In genomic region chr19:49355890-49356289, GRCh38 we compare ENCODE assay signal across 16 cellular contexts. TPM values are rescaled to one million over a fixed set of nuclear protein-coding genes. Genes with fewer than 3 reads are reported as not detected.
DNase-seq lines count a peak whose midpoint lies in the region; ATAC-seq, FAIRE-seq and TF ChIP-seq lines count a peak whose summit lies in the region.
"Had no signal": no experiment of that assay in that cellular context is flagged by ENCODE, and none has a peak within 500 bp of the region (broad histone marks: within the 10 kb centered on the region; RNA-seq: fewer than 3 reads in every experiment).

No MANE protein-coding gene starts in this region.

- ATAC-seq in SK-N-SH treated with all-trans-retinoic acid at 6 μM for 48 hours (no peak), HepG2 (no peak), HG02763 (IDR thresholded peaks at IDR 0.05; ENCODE audit: unreplicated experiment) (no peak)

- TF ChIP-seq EP300 in SK-N-SH (IDR thresholded peaks at IDR 0.05; ENCODE audit: borderline replicate concordance in 1 of 2, low read depth in 1 of 2, low read length in 1 of 2) (no peak), HepG2 (IDR thresholded peaks at IDR 0.05; ENCODE audit: low read depth in 2 of 2, low read length in 2 of 2) (no peak), HepG2 (CRISPR knock-in tag; IDR thresholded peaks at IDR 0.05; ENCODE audit: borderline replicate concordance) (no peak)

- TF ChIP-seq CTCF in SK-N-SH (IDR thresholded peaks at IDR 0.05) (no peak), HepG2 (CRISPR knock-in tag; IDR thresholded peaks at IDR 0.05) (no peak), thyroid gland (IDR thresholded peaks at IDR 0.05) (no peak)

- H3K79me2 ChIP-seq in SK-N-SH (ENCODE audit: insufficient read depth) (peaks cover 19% of the 10 kb centered on the region; the same call in 1 of the 2 replicates), HepG2 (ENCODE audit: insufficient read depth, low read length) (no peaks in the 10 kb centered on the region)

- H2AFZ ChIP-seq in SK-N-SH (ENCODE audit: low read depth) (no peak overlapping the region), HepG2 (ENCODE audit: low read length) (no peak overlapping the region)

- H3K9ac ChIP-seq in SK-N-SH, result no peak overlapping the region
- peak overlapping the region; percentile 14; the same call in 1 of the 2 replicates for H3K9ac ChIP-seq in HepG2 (ENCODE audit: insufficient read depth, low read depth, low read length)

- DNase-seq in SK-N-SH (no peak), amniotic epithelial cell (ENCODE audit: low read depth) (peak; percentile 31), HepG2 (ENCODE audit: low spot score) (no peak), thyroid gland (peak in 1 of 2 donors; percentile 9), HEK293T (ENCODE audit: extremely low spot score) (no peak)
- no peak for DNase-seq in activated effector memory CD4-positive, alpha-beta T cell treated with Interleukin-2 at 50 U/mL for 16 hours
- DNase-seq: activated CD4-positive, alpha-beta T cell treated with anti-CD3 and anti-CD28 coated beads, Interleukin-2, amount 50 U/mL, for 48 hours; KBM-7; NCI-H2171 treated with DMSO at 0.1 percent for 48 hours; ovary; SHP77 had no signal

- no peaks in the 10 kb centered on the region for H3F3A ChIP-seq in SK-N-SH (replicated peaks; ENCODE audit: insufficient read depth)

- no TSS peak for BruUV-seq in HepG2 (replicated peaks; lab: Mats Ljungman, UMichigan)

- H3K9me2 ChIP-seq in SK-N-SH, result no peaks in the 10 kb centered on the region

- peaks cover 4 to 58% of the 10 kb centered on the region in 2 experiments for H3K36me3 ChIP-seq in SK-N-SH (replicated peaks in 1 of 2; ENCODE audit: control insufficient read depth in 1 of 2, insufficient read depth in 2 of 2, low read length in 1 of 2)
- peaks cover 1 to 4% of the 10 kb centered on the region in 2 experiments; a peak in 1 of 5 replicates for H3K36me3 ChIP-seq in HepG2 (replicated peaks in 1 of 2; ENCODE audit: control insufficient read depth in 1 of 2, insufficient read depth in 2 of 2, low read length in 2 of 2)
- no peaks in the 10 kb centered on the region for H3K36me3 ChIP-seq in thyroid gland
- H3K36me3 ChIP-seq: ovary had no signal

- TF ChIP-seq POLR2A in HepG2 (IDR thresholded peaks at IDR 0.05; ENCODE audit: insufficient read depth in 1 of 2, low read depth in 2 of 2, low read length in 2 of 2) (no peak), thyroid gland (IDR thresholded peaks at IDR 0.05) (no peak)

- intact Hi-C loops in HepG2 (cut with micrococcal nuclease; ENCODE audit: unreplicated experiment) (no loop called here), thyroid gland (cut with DNase I) (no loop called here)

- CTCF ChIA-PET in SK-N-SH (lab: Yijun Ruan, JAX), result interaction anchor here (0.6 kb wide), 1 partner anchor 897 kb away, joined by 3 read pairs; no protein-coding TSS in a partner anchor
- CTCF ChIA-PET in HepG2 (lab: Yijun Ruan, JAX; ENCODE audit: low intra/inter-chr PET ratio, low total read pairs), result no interaction called here
- CTCF ChIA-PET in HEK293T (lab: Yijun Ruan, JAX), result no interaction called here

- H3K4me1 ChIP-seq in SK-N-SH (ENCODE audit: control insufficient read depth in 1 of 2, insufficient read depth in 2 of 2, low read depth in 1 of 2, low read length in 1 of 2), result no peaks in the 10 kb centered on the region; a peak in 1 of 4 replicates
- peaks cover 18% of the 10 kb centered on the region for H3K4me1 ChIP-seq in HepG2 (ENCODE audit: insufficient read depth, low read length)
- no peaks in the 10 kb centered on the region for H3K4me1 ChIP-seq in thyroid gland

- H3K9me3 ChIP-seq in SK-N-SH (no peaks in the 10 kb centered on the region), HepG2 (ENCODE audit: low read length) (no peaks in the 10 kb centered on the region), thyroid gland (no peaks in the 10 kb centered on the region)
- H3K9me3 ChIP-seq: ovary, thoracic aorta had no signal

- H3K4me2 ChIP-seq in SK-N-SH (no peak overlapping the region), HepG2 (ENCODE audit: low read depth, low read length) (no peak overlapping the region)

- no peak for FAIRE-seq in HepG2 (lab: Jason Lieb, UNC)

- POLR2A ChIA-PET in SK-N-SH (lab: Yijun Ruan, JAX) (no interaction called here), HepG2 (lab: Yijun Ruan, JAX) (no interaction called here), HEK293T (lab: Yijun Ruan, JAX) (no interaction called here)

- no peak overlapping the region for H3K4me3 ChIP-seq in SK-N-SH (ENCODE audit: low read depth in 2 of 2, low read length in 1 of 2)
- H3K4me3 ChIP-seq in HepG2 (replicated peaks in 1 of 3; ENCODE audit: insufficient read depth in 1 of 3, low read depth in 2 of 3, low read length in 3 of 3), result no peak overlapping the region
- H3K4me3 ChIP-seq in thyroid gland (replicated peaks in 1 of 3), result no peak overlapping the region
- H3K4me3 ChIP-seq: ovary, thoracic aorta had no signal

- no peaks in the 10 kb centered on the region for H3K27me3 ChIP-seq in SK-N-SH (ENCODE audit: insufficient read depth)
- H3K27me3 ChIP-seq in HepG2 (ENCODE audit: control insufficient read depth in 1 of 2, insufficient read depth in 2 of 2, low read length in 2 of 2), result no peaks in the 10 kb centered on the region
- no peaks in the 10 kb centered on the region for H3K27me3 ChIP-seq in thyroid gland
- H3K27me3 ChIP-seq: ovary had no signal

- TF ChIP-seq RAD21 in SK-N-SH (IDR thresholded peaks at IDR 0.05; ENCODE audit: low read length) (no peak), HepG2 (CRISPR knock-in tag; IDR thresholded peaks at IDR 0.05) (no peak)

- in situ Hi-C loops in HepG2 (cut with HindIII; ENCODE audit: extremely low pct_ligation_motif_present, low pct_unique_long_range_greater_than_20kb), result no loop called here

- 79% methylated on average over 10 of the region's 10 CpGs for WGBS in SK-N-SH (ENCODE audit: low lambda C conversion rate)
- WGBS in HepG2 (ENCODE audit: low lambda C conversion rate), result 88% methylated on average over 10 of the region's 10 CpGs
- WGBS in thyroid gland, 2 donors, result 60 to 72% methylated on average over 10 of the region's 10 CpGs

- H4K20me1 ChIP-seq in SK-N-SH (ENCODE audit: insufficient read depth), result no peaks in the 10 kb centered on the region
- no peaks in the 10 kb centered on the region for H4K20me1 ChIP-seq in HepG2 (ENCODE audit: insufficient read depth, low read length)

- no peak overlapping the region for H3K27ac ChIP-seq in SK-N-SH (ENCODE audit: low read depth in 2 of 2, low read length in 1 of 2)
- H3K27ac ChIP-seq in HepG2 (ENCODE audit: extremely low read length, insufficient read depth, low read length), result no peak overlapping the region
- peak overlapping the region in 2 of 3 donors; percentile 1 to 46 for H3K27ac ChIP-seq in thyroid gland
- H3K27ac ChIP-seq: thoracic aorta had no signal

RNA-seq across cellular contexts. Expression of gene TEAD2, which starts 6.3 kb away (rescaled TPM):
- 24.7 and 27.9 TPM in 2 replicates for polyA plus RNA-seq in SK-N-SH (2012; rRNA removed)
- 17.4 and 22.3 TPM in 2 replicates for polyA plus RNA-seq in SK-N-SH (2012; cell fraction: cytosol; rRNA removed)
- polyA plus RNA-seq in SK-N-SH (2012; cell fraction: nucleus; rRNA removed), result 32.3 and 39.7 TPM in 2 replicates
- total RNA-seq in HepG2 (2016; rRNA removed; fragmentation: Illumina TruSeq; extraction: Trizol), result 12.1 and 12.5 TPM in 2 replicates
- 11.8 and 12.3 TPM in 2 replicates for total RNA-seq in HepG2 (2016; cell fraction: cytosol; rRNA removed; fragmentation: Illumina TruSeq; extraction: Trizol; ENCODE audit: low read depth)
- 9.2 and 11.2 TPM in 2 replicates for total RNA-seq in HepG2 (2016; cell fraction: insoluble cytoplasmic fraction; rRNA removed; fragmentation: Illumina TruSeq; extraction: Trizol)
- total RNA-seq in HepG2 (2016; cell fraction: membrane; rRNA removed; fragmentation: Illumina TruSeq; extraction: Trizol), result 23.3 and 24.4 TPM in 2 replicates
- 7.1 and 8.2 TPM in 2 replicates for total RNA-seq in HepG2 (2016; cell fraction: nucleus; rRNA removed; fragmentation: Illumina TruSeq; extraction: Trizol)
- 10.4 and 10.8 TPM in 2 replicates for polyA plus RNA-seq in HepG2 (2011; rRNA removed)
- 9.2 and 9.3 TPM in 2 replicates for polyA plus RNA-seq in HepG2 (2011; cell fraction: cytosol; rRNA removed)
- polyA plus RNA-seq in HepG2 (2011; cell fraction: nucleus; rRNA removed), result 10.2 and 11.2 TPM in 2 replicates
- polyA plus RNA-seq in HepG2 (2012), result 7.3 and 7.6 TPM in 2 replicates
- polyA plus RNA-seq in HepG2 (2016; cell fraction: cytosol; fragmentation: Illumina TruSeq; extraction: Trizol; ENCODE audit: low read depth), result 15.6 and 17.1 TPM in 2 replicates
- 12.6 and 13.8 TPM in 2 replicates for polyA plus RNA-seq in HepG2 (2016; cell fraction: insoluble cytoplasmic fraction; fragmentation: Illumina TruSeq; extraction: Trizol; ENCODE audit: low read depth)
- 23.9 and 26.3 TPM in 2 replicates for polyA plus RNA-seq in HepG2 (2016; cell fraction: membrane; fragmentation: Illumina TruSeq; extraction: Trizol; ENCODE audit: low read depth)
- polyA plus RNA-seq in HepG2 (2016; cell fraction: nucleus; fragmentation: Illumina TruSeq; extraction: Trizol; ENCODE audit: insufficient read depth, low read depth), result 13.0 and 14.8 TPM in 2 replicates
- polyA minus RNA-seq in HepG2 (2011; rRNA and poly(A)+ RNA removed; ENCODE audit: low replicate concordance), result 22.0 and 36.3 TPM in 2 replicates
- 4.6 and 8.0 TPM in 2 replicates for polyA minus RNA-seq in HepG2 (2011; cell fraction: cytosol; rRNA and poly(A)+ RNA removed)
- 5.3 and 5.8 TPM in 2 replicates for polyA minus RNA-seq in HepG2 (2011; cell fraction: nucleus; rRNA and poly(A)+ RNA removed)
- 10 to 100 TPM in 3 of 4 donors, 1 to 10 TPM in 1; 6.9 to 19.5 (median 13.7) TPM for total RNA-seq in thyroid gland

RNA-seq across cellular contexts. Expression of gene DKKL1, which starts 7.8 kb away (rescaled TPM):
- polyA plus RNA-seq in SK-N-SH (2012; rRNA removed) (0.36 and 0.47 TPM in 2 replicates), HepG2 (2011; rRNA removed) (0.30 and 0.33 TPM in 2 replicates)
- polyA plus RNA-seq in SK-N-SH (2012; cell fraction: cytosol; rRNA removed), result 0.26 and 0.40 TPM in 2 replicates
- polyA plus RNA-seq in SK-N-SH (2012; cell fraction: nucleus; rRNA removed), result 0.55 and 0.82 TPM in 2 replicates
- total RNA-seq in HepG2 (2016; rRNA removed; fragmentation: Illumina TruSeq; extraction: Trizol) (0.31 TPM in 1 of 2 replicates, not detected in the other), thyroid gland (1 to 10 TPM in 1 of 4 donors, not detected in 3; 1.3 TPM)
- not detected in 2 replicates for total RNA-seq in HepG2 (2016; cell fraction: cytosol; rRNA removed; fragmentation: Illumina TruSeq; extraction: Trizol; ENCODE audit: low read depth)
- 0.17 TPM in 1 of 2 replicates, not detected in the other for total RNA-seq in HepG2 (2016; cell fraction: insoluble cytoplasmic fraction; rRNA removed; fragmentation: Illumina TruSeq; extraction: Trizol)
- not detected in 2 replicates for total RNA-seq in HepG2 (2016; cell fraction: membrane; rRNA removed; fragmentation: Illumina TruSeq; extraction: Trizol)
- not detected in 2 replicates for total RNA-seq in HepG2 (2016; cell fraction: nucleus; rRNA removed; fragmentation: Illumina TruSeq; extraction: Trizol)
- polyA plus RNA-seq in HepG2 (2011; cell fraction: cytosol; rRNA removed), result 0.13 and 0.24 TPM in 2 replicates
- 0.16 and 0.45 TPM in 2 replicates for polyA plus RNA-seq in HepG2 (2011; cell fraction: nucleus; rRNA removed)
- polyA plus RNA-seq in HepG2 (2012), result 0.29 TPM in 1 of 2 replicates, not detected in the other
- not detected in 2 replicates for polyA plus RNA-seq in HepG2 (2016; cell fraction: cytosol; fragmentation: Illumina TruSeq; extraction: Trizol; ENCODE audit: low read depth)
- not detected in 2 replicates for polyA plus RNA-seq in HepG2 (2016; cell fraction: insoluble cytoplasmic fraction; fragmentation: Illumina TruSeq; extraction: Trizol; ENCODE audit: low read depth)
- not detected in 2 replicates for polyA plus RNA-seq in HepG2 (2016; cell fraction: membrane; fragmentation: Illumina TruSeq; extraction: Trizol; ENCODE audit: low read depth)
- polyA plus RNA-seq in HepG2 (2016; cell fraction: nucleus; fragmentation: Illumina TruSeq; extraction: Trizol; ENCODE audit: insufficient read depth, low read depth), result 1.0 TPM in 1 of 2 replicates, not detected in the other
- not detected in 2 replicates for polyA minus RNA-seq in HepG2 (2011; rRNA and poly(A)+ RNA removed; ENCODE audit: low replicate concordance)
- not detected in 2 replicates for polyA minus RNA-seq in HepG2 (2011; cell fraction: cytosol; rRNA and poly(A)+ RNA removed)
- polyA minus RNA-seq in HepG2 (2011; cell fraction: nucleus; rRNA and poly(A)+ RNA removed), result not detected in 2 replicates

RNA-seq across cellular contexts. Expression of gene CD37, which starts 20.7 kb away (rescaled TPM):
- not detected in 2 replicates for polyA plus RNA-seq in SK-N-SH (2012; rRNA removed)
- not detected in 2 replicates for polyA plus RNA-seq in SK-N-SH (2012; cell fraction: cytosol; rRNA removed)
- 0.50 TPM in 1 of 2 replicates, not detected in the other for polyA plus RNA-seq in SK-N-SH (2012; cell fraction: nucleus; rRNA removed)
- not detected in 2 replicates for total RNA-seq in HepG2 (2016; rRNA removed; fragmentation: Illumina TruSeq; extraction: Trizol)
- total RNA-seq in HepG2 (2016; cell fraction: cytosol; rRNA removed; fragmentation: Illumina TruSeq; extraction: Trizol; ENCODE audit: low read depth), result not detected in 2 replicates
- total RNA-seq in HepG2 (2016; cell fraction: insoluble cytoplasmic fraction; rRNA removed; fragmentation: Illumina TruSeq; extraction: Trizol), result not detected in 2 replicates
- not detected in 2 replicates for total RNA-seq in HepG2 (2016; cell fraction: membrane; rRNA removed; fragmentation: Illumina TruSeq; extraction: Trizol)
- not detected in 2 replicates for total RNA-seq in HepG2 (2016; cell fraction: nucleus; rRNA removed; fragmentation: Illumina TruSeq; extraction: Trizol)
- not detected in 2 replicates for polyA plus RNA-seq in HepG2 (2011; rRNA removed)
- polyA plus RNA-seq in HepG2 (2011; cell fraction: cytosol; rRNA removed), result not detected in 2 replicates
- polyA plus RNA-seq in HepG2 (2011; cell fraction: nucleus; rRNA removed), result 0.12 TPM in 1 of 2 replicates, not detected in the other
- 0.52 and 2.6 TPM in 2 replicates for polyA plus RNA-seq in HepG2 (2012)
- polyA plus RNA-seq in HepG2 (2016; cell fraction: cytosol; fragmentation: Illumina TruSeq; extraction: Trizol; ENCODE audit: low read depth), result not detected in 2 replicates
- polyA plus RNA-seq in HepG2 (2016; cell fraction: insoluble cytoplasmic fraction; fragmentation: Illumina TruSeq; extraction: Trizol; ENCODE audit: low read depth), result not detected in 2 replicates
- not detected in 2 replicates for polyA plus RNA-seq in HepG2 (2016; cell fraction: membrane; fragmentation: Illumina TruSeq; extraction: Trizol; ENCODE audit: low read depth)
- not detected in 2 replicates for polyA plus RNA-seq in HepG2 (2016; cell fraction: nucleus; fragmentation: Illumina TruSeq; extraction: Trizol; ENCODE audit: insufficient read depth, low read depth)
- polyA minus RNA-seq in HepG2 (2011; rRNA and poly(A)+ RNA removed; ENCODE audit: low replicate concordance), result 0.14 TPM in 1 of 2 replicates, not detected in the other
- polyA minus RNA-seq in HepG2 (2011; cell fraction: cytosol; rRNA and poly(A)+ RNA removed), result not detected in 2 replicates
- polyA minus RNA-seq in HepG2 (2011; cell fraction: nucleus; rRNA and poly(A)+ RNA removed), result not detected in 2 replicates
- 1 to 10 TPM; 2.1 to 9.7 (median 5.4) TPM for total RNA-seq in thyroid gland
- total RNA-seq: A172, Daoy had no signal

RNA-seq across cellular contexts. Expression of gene SLC6A16, which starts 30.9 kb away (rescaled TPM):
- 0.33 and 0.80 TPM in 2 replicates for polyA plus RNA-seq in SK-N-SH (2012; rRNA removed)
- 0.20 and 0.41 TPM in 2 replicates for polyA plus RNA-seq in SK-N-SH (2012; cell fraction: cytosol; rRNA removed)
- polyA plus RNA-seq in SK-N-SH (2012; cell fraction: nucleus; rRNA removed), result 2.7 and 6.3 TPM in 2 replicates
- total RNA-seq in HepG2 (2016; rRNA removed; fragmentation: Illumina TruSeq; extraction: Trizol), result 0.07 TPM in 1 of 2 replicates, not detected in the other
- total RNA-seq in HepG2 (2016; cell fraction: cytosol; rRNA removed; fragmentation: Illumina TruSeq; extraction: Trizol; ENCODE audit: low read depth), result not detected in 2 replicates
- 0.11 and 0.25 TPM in 2 replicates for total RNA-seq in HepG2 (2016; cell fraction: insoluble cytoplasmic fraction; rRNA removed; fragmentation: Illumina TruSeq; extraction: Trizol)
- not detected in 2 replicates for total RNA-seq in HepG2 (2016; cell fraction: membrane; rRNA removed; fragmentation: Illumina TruSeq; extraction: Trizol)
- 1.4 TPM in 1 of 2 replicates, not detected in the other for total RNA-seq in HepG2 (2016; cell fraction: nucleus; rRNA removed; fragmentation: Illumina TruSeq; extraction: Trizol)
- 0.18 and 0.22 TPM in 2 replicates for polyA plus RNA-seq in HepG2 (2011; rRNA removed)
- polyA plus RNA-seq in HepG2 (2011; cell fraction: cytosol; rRNA removed), result 0.11 and 0.36 TPM in 2 replicates
- polyA plus RNA-seq in HepG2 (2011; cell fraction: nucleus; rRNA removed), result 0.33 and 0.95 TPM in 2 replicates
- 0.31 and 0.64 TPM in 2 replicates for polyA plus RNA-seq in HepG2 (2012)
- not detected in 2 replicates for polyA plus RNA-seq in HepG2 (2016; cell fraction: cytosol; fragmentation: Illumina TruSeq; extraction: Trizol; ENCODE audit: low read depth)
- polyA plus RNA-seq in HepG2 (2016; cell fraction: insoluble cytoplasmic fraction; fragmentation: Illumina TruSeq; extraction: Trizol; ENCODE audit: low read depth), result not detected in 2 replicates
- 0.35 and 0.39 TPM in 2 replicates for polyA plus RNA-seq in HepG2 (2016; cell fraction: membrane; fragmentation: Illumina TruSeq; extraction: Trizol; ENCODE audit: low read depth)
- polyA plus RNA-seq in HepG2 (2016; cell fraction: nucleus; fragmentation: Illumina TruSeq; extraction: Trizol; ENCODE audit: insufficient read depth, low read depth), result 0.45 TPM in 1 of 2 replicates, not detected in the other
- polyA minus RNA-seq in HepG2 (2011; rRNA and poly(A)+ RNA removed; ENCODE audit: low replicate concordance), result 0.20 and 1.2 TPM in 2 replicates
- not detected in 2 replicates for polyA minus RNA-seq in HepG2 (2011; cell fraction: cytosol; rRNA and poly(A)+ RNA removed)
- polyA minus RNA-seq in HepG2 (2011; cell fraction: nucleus; rRNA and poly(A)+ RNA removed), result 0.26 and 0.37 TPM in 2 replicates
- total RNA-seq in thyroid gland, result 1 to 10 TPM in 2 of 4 donors, under 1 TPM in 2; 0.24 to 7.8 (median 1.4) TPM
- total RNA-seq: A172, Daoy had no signal

RNA-seq across cellular contexts. Expression of gene KASH5, which starts 32.2 kb away (rescaled TPM):
- polyA plus RNA-seq in SK-N-SH (2012; rRNA removed) (0.03 and 0.20 TPM in 2 replicates), HepG2 (2011; rRNA removed) (not detected in 2 replicates)
- polyA plus RNA-seq in SK-N-SH (2012; cell fraction: cytosol; rRNA removed), result 0.06 and 0.08 TPM in 2 replicates
- 0.42 and 0.52 TPM in 2 replicates for polyA plus RNA-seq in SK-N-SH (2012; cell fraction: nucleus; rRNA removed)
- total RNA-seq in HepG2 (2016; rRNA removed; fragmentation: Illumina TruSeq; extraction: Trizol) (not detected in 2 replicates), thyroid gland (1 to 10 TPM in 1 of 4 donors, not detected in 3; 1.3 TPM)
- not detected in 2 replicates for total RNA-seq in HepG2 (2016; cell fraction: cytosol; rRNA removed; fragmentation: Illumina TruSeq; extraction: Trizol; ENCODE audit: low read depth)
- total RNA-seq in HepG2 (2016; cell fraction: insoluble cytoplasmic fraction; rRNA removed; fragmentation: Illumina TruSeq; extraction: Trizol), result not detected in 2 replicates
- total RNA-seq in HepG2 (2016; cell fraction: membrane; rRNA removed; fragmentation: Illumina TruSeq; extraction: Trizol), result not detected in 2 replicates
- not detected in 2 replicates for total RNA-seq in HepG2 (2016; cell fraction: nucleus; rRNA removed; fragmentation: Illumina TruSeq; extraction: Trizol)
- polyA plus RNA-seq in HepG2 (2011; cell fraction: cytosol; rRNA removed), result not detected in 2 replicates
- polyA plus RNA-seq in HepG2 (2011; cell fraction: nucleus; rRNA removed), result not detected in 2 replicates
- not detected in 2 replicates for polyA plus RNA-seq in HepG2 (2012)
- not detected in 2 replicates for polyA plus RNA-seq in HepG2 (2016; cell fraction: cytosol; fragmentation: Illumina TruSeq; extraction: Trizol; ENCODE audit: low read depth)
- not detected in 2 replicates for polyA plus RNA-seq in HepG2 (2016; cell fraction: insoluble cytoplasmic fraction; fragmentation: Illumina TruSeq; extraction: Trizol; ENCODE audit: low read depth)
- polyA plus RNA-seq in HepG2 (2016; cell fraction: membrane; fragmentation: Illumina TruSeq; extraction: Trizol; ENCODE audit: low read depth), result not detected in 2 replicates
- polyA plus RNA-seq in HepG2 (2016; cell fraction: nucleus; fragmentation: Illumina TruSeq; extraction: Trizol; ENCODE audit: insufficient read depth, low read depth), result not detected in 2 replicates
- not detected in 2 replicates for polyA minus RNA-seq in HepG2 (2011; rRNA and poly(A)+ RNA removed; ENCODE audit: low replicate concordance)
- polyA minus RNA-seq in HepG2 (2011; cell fraction: cytosol; rRNA and poly(A)+ RNA removed), result not detected in 2 replicates
- polyA minus RNA-seq in HepG2 (2011; cell fraction: nucleus; rRNA and poly(A)+ RNA removed), result not detected in 2 replicates
- total RNA-seq: A172, Daoy, thoracic aorta had no signal

Comparison
In these comparisons a context has a peak if more than half of its experiments do, and no peak if none do; other contexts are left out.
1. H3K27ac ChIP-seq: peak in thyroid gland (2 of 3); none in SK-N-SH (0 of 2) and HepG2 (single experiment).